13 cellular contexts compared by ENCODE assay signal in the genomic region with DNA sequence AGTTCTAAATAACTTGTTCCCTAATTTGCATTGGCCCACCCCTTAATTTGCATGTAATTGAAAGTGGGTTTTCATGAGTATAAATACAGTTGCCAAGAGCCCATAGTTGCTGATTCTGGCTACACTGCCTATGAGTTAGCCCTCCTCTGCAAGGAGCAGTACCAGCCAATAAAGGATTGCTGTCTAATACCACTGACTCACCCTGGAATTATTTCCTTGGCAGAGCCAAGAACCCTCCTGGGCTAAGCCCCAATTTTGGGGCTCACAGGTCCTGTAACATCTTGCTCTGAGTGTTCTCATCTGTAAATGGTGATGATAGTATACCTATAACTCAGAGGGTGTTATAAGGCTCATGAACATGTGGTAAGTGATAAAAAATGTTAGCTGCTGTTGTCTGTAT. TPM values are rescaled to one million over a fixed set of nuclear protein-coding genes. Genes with fewer than 3 reads are reported as not detected.
A peak's percentile ranks its signal among the peaks of the same experiment; 100 is the strongest.
DNase-seq lines count a peak whose midpoint lies in the region; ATAC-seq, FAIRE-seq and TF ChIP-seq lines count a peak whose summit lies in the region.
"Had no signal": no experiment of that assay in that cellular context is flagged by ENCODE, and none has a peak within 500 bp of the region (broad histone marks: within the 10 kb centered on the region; RNA-seq: fewer than 3 reads in every experiment).

No MANE protein-coding gene starts in this region.

- TF ChIP-seq CTCF in fibroblast of the aortic adventitia (IDR thresholded peaks at IDR 0.05; ENCODE audit: insufficient read depth, low read length) (no peak), GM13977 (IDR thresholded peaks at IDR 0.05; ENCODE audit: extremely low read depth, insufficient read depth, missing control alignments) (no peak)

- no peak overlapping the region for H3K4me3 ChIP-seq in fibroblast of the aortic adventitia (ENCODE audit: low read depth, low read length)

- in situ Hi-C loops in GM13977 (cut with MboI; ENCODE audit: low pct_unique_long_range_greater_than_20kb, low sequenced_read_pairs, unreplicated experiment) = no loop called here

- FAIRE-seq in urothelium cell line (lab: Jason Lieb, UNC) = no peak
- FAIRE-seq: HTR-8/SVneo had no signal

- no peak for ATAC-seq in HG03039 (IDR thresholded peaks at IDR 0.05; ENCODE audit: unreplicated experiment)
- ATAC-seq in HG03378 (IDR thresholded peaks at IDR 0.05; ENCODE audit: unreplicated experiment) = no peak

- DNase-seq in DMS 273 (lab: John Stamatoyannopoulos, UW; ENCODE audit: unreplicated experiment) (peak; percentile 65), DMS 273 treated with DMSO at 0.1 percent for 48 hours (lab: John Stamatoyannopoulos, UW) (no peak), amniotic epithelial cell (ENCODE audit: low read depth) (peak; percentile 48), fibroblast of the aortic adventitia (ENCODE audit: low read depth) (peak; percentile 88), urothelium cell line (ENCODE audit: low spot score) (peak; percentile 53), GM13977 (ENCODE audit: low spot score) (no peak)
- DNase-seq: activated naive CD8-positive, alpha-beta T cell treated with anti-CD3 and anti-CD28 coated beads, Interleukin-2, amount 10 ng/mL, durations not matched to agents 7 days and 5 days; erythroblast; NCI-H146; nephron progenitor cell had no signal

RNA-seq across cellular contexts. Expression of a gene that starts 6.8 kb away (rescaled TPM):
- 32.8 and 62.6 TPM in 2 replicates for total RNA-seq in fibroblast of the aortic adventitia (ENCODE audit: low replicate concordance)

RNA-seq across cellular contexts. Expression of a gene that starts 38.5 kb away (rescaled TPM):
- under 0.01 TPM in 1 of 2 replicates, not detected in the other for total RNA-seq in fibroblast of the aortic adventitia (ENCODE audit: low replicate concordance)

Comparison
In these comparisons a context has a peak if more than half of its experiments do, and no peak if none do; other contexts are left out.
1. DNase-seq: peak in DMS 273 (single experiment), amniotic epithelial cell (single experiment), fibroblast of the aortic adventitia (single experiment) and urothelium cell line (single experiment); none in DMS 273 treated with DMSO at 0.1 percent for 48 hours (single experiment) and GM13977 (single experiment).